In genomic region chr7:156956733-156957132, GRCh38 we compare ENCODE assay signal across 15 cellular contexts. TPM values are rescaled to one million over a fixed set of nuclear protein-coding genes. Genes with fewer than 3 reads are reported as not detected.
"Had no signal": no experiment of that assay in that cellular context is flagged by ENCODE, and none has a peak within 500 bp of the region (broad histone marks: within the 10 kb centered on the region; RNA-seq: fewer than 3 reads in every experiment).

No MANE protein-coding gene starts in this region.

- DNase-seq: effector memory CD4-positive, alpha-beta T cell; foreskin fibroblast; immature natural killer cell; naive thymus-derived CD4-positive, alpha-beta T cell; nephron progenitor cell; sigmoid colon; small intestine; stimulated activated CD4-positive, alpha-beta T cell treated with anti-CD3 and anti-CD28 coated beads, Interleukin-12 subunit alpha, Interleukin-12 subunit beta, amount 100 ng/mL, for 4 hours; stimulated activated naive CD4-positive, alpha-beta T cell; tibial artery; upper lobe of left lung; uterus had no signal

- H3K9me3 ChIP-seq: right atrium auricular region, sigmoid colon, tibial artery, upper lobe of left lung, uterus had no signal

- H3K4me3 ChIP-seq: right atrium auricular region, sigmoid colon, tibial artery, upper lobe of left lung, uterus had no signal

- H3K4me1 ChIP-seq: uterus had no signal

- H3K36me3 ChIP-seq: uterus had no signal

- H3K27ac ChIP-seq: right atrium auricular region, sigmoid colon, tibial artery, upper lobe of left lung, uterus had no signal

- H3K27me3 ChIP-seq: right atrium auricular region, sigmoid colon, tibial artery, upper lobe of left lung, uterus had no signal

- FAIRE-seq: endometrium, keratinocyte, small intestine had no signal

RNA-seq across cellular contexts. Expression of gene MNX1, which starts 53.7 kb away (rescaled TPM):
- polyA plus RNA-seq: immature natural killer cell; keratinocyte; naive thymus-derived CD4-positive, alpha-beta T cell had no signal
